26 cellular contexts compared by ENCODE assay signal in the genomic region with DNA sequence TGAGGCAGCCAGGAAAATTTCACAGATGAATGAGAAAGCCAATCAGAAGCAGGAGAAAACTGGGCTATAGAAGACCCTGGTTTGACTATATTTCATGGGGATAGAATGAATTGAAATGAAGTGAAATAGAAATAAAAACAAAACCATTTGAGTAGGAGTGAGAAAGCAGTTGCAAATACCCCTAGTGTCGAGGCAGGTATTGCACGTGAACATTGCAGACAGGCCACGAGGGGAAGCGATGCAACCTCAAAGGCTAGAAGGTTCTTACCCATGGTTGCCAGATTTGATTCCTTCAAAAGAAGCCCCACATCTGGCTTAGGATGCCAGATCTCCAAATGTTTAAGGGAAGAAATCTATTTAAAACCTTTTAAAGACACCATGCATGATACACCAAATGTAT.
DNase-seq lines count a peak whose midpoint lies in the region; ATAC-seq and TF ChIP-seq lines count a peak whose summit lies in the region.
"Had no signal": no experiment of that assay in that cellular context is flagged by ENCODE, and none has a peak within 500 bp of the region (broad histone marks: within the 10 kb centered on the region; RNA-seq: fewer than 3 reads in every experiment).

No MANE protein-coding gene starts in this region.

- H3K4me1 Mint-ChIP-seq in activated naive CD4-positive, alpha-beta T cell treated with anti-CD3 and anti-CD28 coated beads for 36 hours (ENCODE audit: low read depth), result peaks cover 15% of the 10 kb centered on the region
- H3K4me1 Mint-ChIP-seq: naive B cell had no signal

- no TSS peak for BruUV-seq in PC-3 (replicated peaks; lab: Mats Ljungman, UMichigan)

- CTCF ChIA-PET in activated naive CD4-positive, alpha-beta T cell treated with anti-CD3 and anti-CD28 coated beads for 36 hours (lab: Charles Lee), result interaction anchor here (0.9 kb wide), 1 partner anchor 59 kb away, joined by 3 read pairs; no protein-coding TSS in a partner anchor
- CTCF ChIA-PET in PC-3 (lab: Charles Lee), result no interaction called here

- ATAC-seq in PC-3 (no peak), HG02588 (IDR thresholded peaks at IDR 0.05; ENCODE audit: unreplicated experiment) (no peak), HG03342 (IDR thresholded peaks at IDR 0.05; ENCODE audit: unreplicated experiment) (no peak)
- ATAC-seq: effector memory CD8-positive, alpha-beta T cell; esophagus mucosa; foreskin keratinocyte; K562; left lobe of liver; SK-N-SH treated with all-trans-retinoic acid at 6 μM for 48 hours had no signal

- no peaks in the 10 kb centered on the region for H3K79me2 ChIP-seq in PC-3 (ENCODE audit: low read length)

- no peak overlapping the region for H3K9ac ChIP-seq in PC-3 (ENCODE audit: low read length)

- no peak overlapping the region for H2AFZ ChIP-seq in PC-3 (ENCODE audit: low read length)

- H3K4me2 ChIP-seq in PC-3 (ENCODE audit: low read length), result no peak overlapping the region

- TF ChIP-seq CTCF in GM12873 (IDR thresholded peaks at IDR 0.05; ENCODE audit: insufficient read depth, low read depth, low read length, missing control alignments) (peak; percentile 35), PC-3 (conservative IDR thresholded peaks at IDR 0.05; ENCODE audit: low read depth, low read length) (0 out of 2 replicates have a peak, but pooled peaks have one; percentile 14)

- no peaks in the 10 kb centered on the region for H3K36me3 ChIP-seq in PC-3 (ENCODE audit: low read depth, low read length)
- H3K36me3 ChIP-seq: cardiac muscle cell, MG63, uterus had no signal

- no peaks in the 10 kb centered on the region for H3K9me3 Mint-ChIP-seq in activated naive CD4-positive, alpha-beta T cell treated with anti-CD3 and anti-CD28 coated beads for 36 hours
- H3K9me3 Mint-ChIP-seq: effector memory CD8-positive, alpha-beta T cell; naive B cell had no signal

- H3K27ac ChIP-seq in PC-3 (ENCODE audit: low read length), result no peak overlapping the region
- H3K27ac ChIP-seq: cardiac muscle cell, coronary artery, foreskin keratinocyte, RWPE1, uterus, VCaP had no signal

- no peaks in the 10 kb centered on the region for H4K20me1 ChIP-seq in PC-3 (ENCODE audit: low read length)

- DNase-seq in activated naive CD4-positive, alpha-beta T cell treated with anti-CD3 and anti-CD28 coated beads for 36 hours, result peak; percentile 37
- DNase-seq in activated naive CD4-positive, alpha-beta T cell treated with anti-CD3 and anti-CD28 coated beads, Interleukin-2, amount 50 U/mL, for 16 hours, result no peak
- no peak for DNase-seq in PC-3
- peak; percentile 16 for DNase-seq in stimulated activated naive CD4-positive, alpha-beta T cell treated with Interleukin-2 at 50 U/mL for 16 hours (lab: John Stamatoyannopoulos, UW)
- DNase-seq: aorta; C1 segment of cervical spinal cord; effector memory CD8-positive, alpha-beta T cell; foreskin keratinocyte; MG63; naive B cell; NCI-H1417; NCI-H2081 treated with DMSO at 0.1 percent for 48 hours; NCI-H446 treated with DMSO at 0.1 percent for 48 hours; uterus had no signal

- H3K4me1 ChIP-seq in PC-3 (ENCODE audit: insufficient read depth, low read length), result no peaks in the 10 kb centered on the region
- H3K4me1 ChIP-seq: foreskin keratinocyte, uterus had no signal

- no peaks in the 10 kb centered on the region for H3K9me3 ChIP-seq in PC-3 (ENCODE audit: low read length)
- H3K9me3 ChIP-seq: MG63, uterus had no signal

- no peaks in the 10 kb centered on the region for H3F3A ChIP-seq in PC-3 (ENCODE audit: low read length, unreplicated experiment)

- H3K27me3 Mint-ChIP-seq in activated naive CD4-positive, alpha-beta T cell treated with anti-CD3 and anti-CD28 coated beads for 36 hours (ENCODE audit: low read depth), result no peaks in the 10 kb centered on the region
- H3K27me3 Mint-ChIP-seq: activated naive CD8-positive, alpha-beta T cell; effector memory CD8-positive, alpha-beta T cell had no signal

- no peak overlapping the region for H3K4me3 Mint-ChIP-seq in activated naive CD4-positive, alpha-beta T cell treated with anti-CD3 and anti-CD28 coated beads for 36 hours
- H3K4me3 Mint-ChIP-seq: activated naive CD8-positive, alpha-beta T cell; effector memory CD8-positive, alpha-beta T cell had no signal

- POLR2A ChIA-PET in PC-3 (lab: Charles Lee; ENCODE audit: unreplicated experiment), result no interaction called here

- no peaks in the 10 kb centered on the region for H3K36me3 Mint-ChIP-seq in activated naive CD4-positive, alpha-beta T cell treated with anti-CD3 and anti-CD28 coated beads for 36 hours (ENCODE audit: low read depth)
- H3K36me3 Mint-ChIP-seq: activated naive CD8-positive, alpha-beta T cell; naive B cell had no signal

- H3K27me3 ChIP-seq in PC-3 (ENCODE audit: low read length), result peaks cover 68% of the 10 kb centered on the region
- H3K27me3 ChIP-seq: cardiac muscle cell, foreskin keratinocyte, MG63, uterus had no signal

- no peak overlapping the region for H3K4me3 ChIP-seq in PC-3 (ENCODE audit: low read length)
- H3K4me3 ChIP-seq: cardiac muscle cell, coronary artery, K562, MG63, uterus had no signal

- no peak overlapping the region for H3K27ac Mint-ChIP-seq in activated naive CD4-positive, alpha-beta T cell treated with anti-CD3 and anti-CD28 coated beads for 36 hours
- H3K27ac Mint-ChIP-seq: activated naive CD8-positive, alpha-beta T cell; effector memory CD8-positive, alpha-beta T cell; naive B cell had no signal

- intact Hi-C loops in activated naive CD4-positive, alpha-beta T cell treated with anti-CD3 and anti-CD28 coated beads for 36 hours (cut with micrococcal nuclease), result no loop called here
- intact Hi-C loops in PC-3 (cut with micrococcal nuclease), result no loop called here

- H3K9me2 ChIP-seq in PC-3 (replicated peaks; ENCODE audit: low read length), result no peaks in the 10 kb centered on the region

Comparison
In these comparisons a context has a peak if more than half of its experiments do, and no peak if none do; other contexts are left out.
1. DNase-seq: peak in activated naive CD4-positive, alpha-beta T cell treated with anti-CD3 and anti-CD28 coated beads for 36 hours (single experiment) and stimulated activated naive CD4-positive, alpha-beta T cell treated with Interleukin-2 at 50 U/mL for 16 hours (single experiment); none in activated naive CD4-positive, alpha-beta T cell treated with anti-CD3 and anti-CD28 coated beads, Interleukin-2, amount 50 U/mL, for 16 hours (single experiment) and PC-3 (single experiment).